8 cellular contexts compared by ENCODE assay signal in genomic region chrX:1658083-1658463, GRCh38. TPM values are rescaled to one million over a fixed set of nuclear protein-coding genes. Genes with fewer than 3 reads are reported as not detected.
DNase-seq lines count a peak whose midpoint lies in the region; ATAC-seq and TF ChIP-seq lines count a peak whose summit lies in the region.

No MANE protein-coding gene starts in this region.

- H3K27ac Mint-ChIP-seq in activated CD8-positive, alpha-beta T cell treated with anti-CD3 and anti-CD28 coated beads for 36 hours, result peak overlapping the region; percentile 99
- peak overlapping the region; percentile 90 to 99 (median 94) for H3K27ac Mint-ChIP-seq in naive thymus-derived CD4-positive, alpha-beta T cell

- H3K9me3 Mint-ChIP-seq in activated CD8-positive, alpha-beta T cell treated with anti-CD3 and anti-CD28 coated beads for 36 hours, result peaks cover 4% of the 10 kb centered on the region
- H3K9me3 Mint-ChIP-seq in naive thymus-derived CD4-positive, alpha-beta T cell, result no peaks in the 10 kb centered on the region

- POLR2A ChIA-PET in activated CD8-positive, alpha-beta T cell treated with anti-CD3 and anti-CD28 coated beads for 36 hours (lab: Charles Lee), result no interaction called here
- POLR2A ChIA-PET in naive thymus-derived CD4-positive, alpha-beta T cell (lab: Charles Lee), result no interaction called here

- peaks cover 30% of the 10 kb centered on the region for H3K36me3 Mint-ChIP-seq in activated CD8-positive, alpha-beta T cell treated with anti-CD3 and anti-CD28 coated beads for 36 hours (ENCODE audit: low read depth)
- peaks cover 0 to 19% (median 1%) of the 10 kb centered on the region in 5 donors for H3K36me3 Mint-ChIP-seq in naive thymus-derived CD4-positive, alpha-beta T cell

- peak overlapping the region; percentile 69 for H3K4me3 ChIP-seq in naive thymus-derived CD4-positive, alpha-beta T cell (ENCODE audit: low read length)

- no peaks in the 10 kb centered on the region for H3K27me3 ChIP-seq in naive thymus-derived CD4-positive, alpha-beta T cell (ENCODE audit: control insufficient read depth in 2 of 2, insufficient read depth in 2 of 2, low read length in 2 of 2)

- peak overlapping the region; percentile 80 for H3K27ac ChIP-seq in naive thymus-derived CD4-positive, alpha-beta T cell (ENCODE audit: low read depth, low read length)

- intact Hi-C loops in activated CD8-positive, alpha-beta T cell treated with anti-CD3 and anti-CD28 coated beads for 36 hours (cut with micrococcal nuclease), result loop anchor here (10.0 kb wide), 1 partner anchor 967 kb away; no protein-coding TSS in a partner anchor
- intact Hi-C loops in naive thymus-derived CD4-positive, alpha-beta T cell (cut with micrococcal nuclease), result loop anchor here (5.0 to 10.0 kb wide), 2 partner anchors 266 to 1157 kb away; partner anchors contain the start of gene SLC25A6 (in 1 of the 2)

- no peaks in the 10 kb centered on the region for H3K9me3 ChIP-seq in naive thymus-derived CD4-positive, alpha-beta T cell (ENCODE audit: control insufficient read depth in 2 of 3, low read length in 3 of 3)

- H3K4me3 Mint-ChIP-seq in activated CD8-positive, alpha-beta T cell treated with anti-CD3 and anti-CD28 coated beads for 36 hours, result peak overlapping the region; percentile 100
- peak overlapping the region; percentile 77 to 99 (median 92) for H3K4me3 Mint-ChIP-seq in naive thymus-derived CD4-positive, alpha-beta T cell

- CTCF ChIA-PET in activated CD8-positive, alpha-beta T cell treated with anti-CD3 and anti-CD28 coated beads for 36 hours (lab: Charles Lee), result no interaction called here
- CTCF ChIA-PET in naive thymus-derived CD4-positive, alpha-beta T cell (lab: Charles Lee), result no interaction called here

- peak; percentile 8 for ATAC-seq in GM18867 (IDR thresholded peaks at IDR 0.05; ENCODE audit: unreplicated experiment)
- ATAC-seq in HG03064 (IDR thresholded peaks at IDR 0.05; ENCODE audit: low read depth, unreplicated experiment), result peak; percentile 12
- ATAC-seq in activated CD8-positive, alpha-beta T cell treated with anti-CD3 and anti-CD28 coated beads for 36 hours, result no peak
- ATAC-seq in naive thymus-derived CD4-positive, alpha-beta T cell, result no peak
- no peak for ATAC-seq in HG03175 (IDR thresholded peaks at IDR 0.05; ENCODE audit: unreplicated experiment)

- peaks cover 29% of the 10 kb centered on the region for H3K4me1 Mint-ChIP-seq in activated CD8-positive, alpha-beta T cell treated with anti-CD3 and anti-CD28 coated beads for 36 hours (ENCODE audit: low read depth)
- peaks cover 18 to 43% (median 38%) of the 10 kb centered on the region in 7 donors for H3K4me1 Mint-ChIP-seq in naive thymus-derived CD4-positive, alpha-beta T cell

- peak; percentile 41 for DNase-seq in activated CD8-positive, alpha-beta T cell treated with anti-CD3 and anti-CD28 coated beads for 36 hours
- DNase-seq in naive thymus-derived CD4-positive, alpha-beta T cell, result peak in 1 of 9 donors; percentile 10
- DNase-seq in NCI-H2196 (lab: John Stamatoyannopoulos, UW; ENCODE audit: unreplicated experiment), result no peak
- DNase-seq in mucosa of gallbladder (ENCODE audit: low spot score), result no peak
- DNase-seq in NOMO-1 treated with dmso at 0.1 percent for 144 hours (lab: John Stamatoyannopoulos, UW; ENCODE audit: unreplicated experiment), result no peak

- no peaks in the 10 kb centered on the region for H3K36me3 ChIP-seq in naive thymus-derived CD4-positive, alpha-beta T cell (ENCODE audit: control insufficient read depth in 2 of 3, insufficient read depth in 3 of 3, low read length in 3 of 3)

- peaks cover 21 to 27% of the 10 kb centered on the region in 2 donors for H3K4me1 ChIP-seq in naive thymus-derived CD4-positive, alpha-beta T cell (ENCODE audit: control insufficient read depth in 2 of 2, insufficient read depth in 2 of 2, low read length in 2 of 2)

- no peaks in the 10 kb centered on the region for H3K27me3 Mint-ChIP-seq in activated CD8-positive, alpha-beta T cell treated with anti-CD3 and anti-CD28 coated beads for 36 hours
- H3K27me3 Mint-ChIP-seq in naive thymus-derived CD4-positive, alpha-beta T cell, result no peaks in the 10 kb centered on the region

- no peak for TF ChIP-seq CTCF in activated CD8-positive, alpha-beta T cell treated with anti-CD3 and anti-CD28 coated beads for 36 hours (IDR thresholded peaks at IDR 0.05)

RNA-seq across cellular contexts. Expression of gene ASMT, which starts 43.2 kb away (rescaled TPM):
- total RNA-seq in activated CD8-positive, alpha-beta T cell treated with anti-CD3 and anti-CD28 coated beads for 36 hours, result under 1 TPM in 1 of 2 experiments, not detected in 1; 0.41 TPM
- under 1 TPM in 1 of 5 experiments, not detected in 4; 0.32 TPM for total RNA-seq in naive thymus-derived CD4-positive, alpha-beta T cell
- not detected for polyA plus RNA-seq in naive thymus-derived CD4-positive, alpha-beta T cell
- not detected for total RNA-seq in mucosa of gallbladder

Comparison
In these comparisons a context has a peak if more than half of its experiments do, and no peak if none do; other contexts are left out.
1. ATAC-seq: peak in GM18867 (single experiment) and HG03064 (single experiment); none in activated CD8-positive, alpha-beta T cell treated with anti-CD3 and anti-CD28 coated beads for 36 hours (single experiment), naive thymus-derived CD4-positive, alpha-beta T cell (single experiment) and HG03175 (single experiment).